In the genomic region with DNA sequence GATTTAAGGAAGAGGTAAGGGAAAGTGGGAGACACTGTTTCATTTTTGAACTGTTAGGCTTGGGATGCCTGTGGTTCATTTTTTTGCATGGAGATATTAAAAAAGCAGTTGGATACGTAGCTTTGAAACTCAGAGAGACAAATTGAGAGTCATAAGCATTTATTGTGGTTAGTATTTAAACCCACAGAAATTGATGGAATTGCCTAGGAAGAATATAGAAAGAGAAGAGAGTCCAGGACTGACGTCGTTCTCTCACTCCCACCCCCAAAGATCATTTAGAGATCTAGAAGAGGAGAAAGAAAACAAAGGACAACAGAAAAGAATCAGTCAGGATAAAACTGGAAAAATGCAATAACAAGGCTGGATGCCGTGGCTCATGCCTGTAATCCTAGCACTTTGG, we compare ENCODE assay signal across 1 cellular context.
TF ChIP-seq lines count a peak whose summit lies in the region.

No MANE protein-coding gene starts in this region.

TF ChIP-seq in HepG2, 621 proteins besides CTCF, POLR2A, EP300 and RAD21 (continued from another document):
- TF ChIP-seq ZNF7 (CRISPR knock-in tag; IDR thresholded peaks at IDR 0.05) (no peak), HDAC2 (CRISPR knock-in tag; IDR thresholded peaks at IDR 0.05) (no peak), ZNF280D (CRISPR knock-in tag; IDR thresholded peaks at IDR 0.05) (no peak), ZNF788 (CRISPR knock-in tag; IDR thresholded peaks at IDR 0.05; ENCODE audit: borderline replicate concordance) (no peak), GABPB1 (CRISPR knock-in tag; IDR thresholded peaks at IDR 0.05) (no peak), KLF16 (CRISPR knock-in tag; IDR thresholded peaks at IDR 0.05) (no peak), UBTF (CRISPR knock-in tag; IDR thresholded peaks at IDR 0.05) (no peak), ZNF326 (CRISPR knock-in tag; IDR thresholded peaks at IDR 0.05; ENCODE audit: borderline replicate concordance) (no peak), ZNF350 (CRISPR knock-in tag; IDR thresholded peaks at IDR 0.05; ENCODE audit: borderline replicate concordance, low read depth) (no peak), ZNF512B (CRISPR knock-in tag; IDR thresholded peaks at IDR 0.05; ENCODE audit: borderline replicate concordance) (no peak)
- TF ChIP-seq, protein P1, sequence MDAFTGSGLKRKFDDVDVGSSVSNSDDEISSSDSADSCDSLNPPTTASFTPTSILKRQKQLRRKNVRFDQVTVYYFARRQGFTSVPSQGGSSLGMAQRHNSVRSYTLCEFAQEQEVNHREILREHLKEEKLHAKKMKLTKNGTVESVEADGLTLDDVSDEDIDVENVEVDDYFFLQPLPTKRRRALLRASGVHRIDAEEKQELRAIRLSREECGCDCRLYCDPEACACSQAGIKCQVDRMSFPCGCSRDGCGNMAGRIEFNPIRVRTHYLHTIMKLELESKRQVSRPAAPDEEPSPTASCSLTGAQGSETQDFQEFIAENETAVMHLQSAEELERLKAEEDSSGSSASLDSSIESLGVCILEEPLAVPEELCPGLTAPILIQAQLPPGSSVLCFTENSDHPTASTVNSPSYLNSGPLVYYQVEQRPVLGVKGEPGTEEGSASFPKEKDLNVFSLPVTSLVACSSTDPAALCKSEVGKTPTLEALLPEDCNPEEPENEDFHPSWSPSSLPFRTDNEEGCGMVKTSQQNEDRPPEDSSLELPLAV (CRISPR knock-in tag; conservative IDR thresholded peaks at IDR 0.05; ENCODE audit: low read depth), result no peak
- TF ChIP-seq, protein P2, sequence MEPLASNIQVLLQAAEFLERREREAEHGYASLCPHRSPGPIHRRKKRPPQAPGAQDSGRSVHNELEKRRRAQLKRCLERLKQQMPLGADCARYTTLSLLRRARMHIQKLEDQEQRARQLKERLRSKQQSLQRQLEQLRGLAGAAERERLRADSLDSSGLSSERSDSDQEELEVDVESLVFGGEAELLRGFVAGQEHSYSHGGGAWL (CRISPR knock-in tag; IDR thresholded peaks at IDR 0.05), result no peak
